8 cellular contexts compared by ENCODE assay signal in the genomic region with DNA sequence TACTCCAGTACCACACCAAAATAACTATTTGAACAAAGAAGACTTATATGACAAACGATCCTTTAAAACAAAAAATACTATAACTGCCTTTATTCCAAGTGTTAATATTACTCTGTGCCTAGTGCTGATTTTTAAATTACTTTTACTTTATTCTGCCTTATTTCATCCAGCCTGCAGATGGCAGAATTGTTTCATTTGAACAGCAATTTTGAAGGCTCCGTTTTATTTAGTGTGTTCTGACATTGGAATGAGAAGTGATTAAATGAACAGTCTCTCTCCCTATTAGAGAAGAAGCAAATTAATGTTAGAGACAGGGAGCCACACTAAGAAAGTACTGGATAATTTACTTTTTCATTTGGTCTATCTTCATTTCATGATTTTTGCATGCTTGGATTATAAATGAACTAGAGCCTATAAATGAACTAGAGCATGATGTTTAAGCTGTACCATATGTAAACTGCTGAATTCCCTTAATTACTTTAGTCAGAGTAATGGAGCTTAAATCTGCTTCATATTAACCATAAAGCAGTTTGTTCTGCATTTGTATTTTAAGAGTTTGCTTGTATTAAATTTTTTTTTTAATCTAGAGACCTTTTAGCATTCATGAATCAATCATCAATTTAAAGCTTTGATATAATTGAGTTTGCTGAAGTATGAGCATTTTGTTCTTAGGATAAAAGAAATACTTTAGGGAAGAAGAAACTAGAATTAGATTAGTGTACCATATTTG. TPM values are rescaled to one million over a fixed set of nuclear protein-coding genes. Genes with fewer than 3 reads are reported as not detected.
A peak's percentile ranks its signal among the peaks of the same experiment; 100 is the strongest.
DNase-seq lines count a peak whose midpoint lies in the region; ATAC-seq and TF ChIP-seq lines count a peak whose summit lies in the region.

No MANE protein-coding gene starts in this region.

- ATAC-seq in GM18907 (IDR thresholded peaks at IDR 0.05; ENCODE audit: unreplicated experiment), result peak; percentile 43

- no peak overlapping the region for H3K4me3 Mint-ChIP-seq in activated T-helper 2 cell treated with anti-CD3 and anti-CD28 coated beads, Interferon-gamma antibody, Interleukin-2, Interleukin-4, amounts not matched to agents 10 μg/mL and 5 μg/mL and 100 μg/mL, durations not matched to agents 14 hours and 24 hours and 36 hours (ENCODE audit: low read depth)

- H3K27ac Mint-ChIP-seq in activated T-helper 2 cell treated with anti-CD3 and anti-CD28 coated beads, Interferon-gamma antibody, Interleukin-2, Interleukin-4, amounts not matched to agents 10 μg/mL and 5 μg/mL and 100 μg/mL, durations not matched to agents 14 hours and 24 hours and 36 hours, result no peak overlapping the region

- H3K4me1 ChIP-seq in tibial artery, result peaks cover 0 to 55% (median 20%) of the 10 kb centered on the region in 4 donors

- no peak overlapping the region for H3K27ac ChIP-seq in tibial artery

- H3K27me3 Mint-ChIP-seq in activated T-helper 2 cell treated with anti-CD3 and anti-CD28 coated beads, Interferon-gamma antibody, Interleukin-2, Interleukin-4, amounts not matched to agents 10 μg/mL and 5 μg/mL and 100 μg/mL, durations not matched to agents 14 hours and 24 hours and 36 hours (ENCODE audit: low read depth), result no peaks in the 10 kb centered on the region

- TF ChIP-seq CTCF in astrocyte of the spinal cord (IDR thresholded peaks at IDR 0.05; ENCODE audit: low read depth, low read length) (peak; percentile 58), tibial artery (IDR thresholded peaks at IDR 0.05) (peak; percentile 66 to 79)

- intact Hi-C loops in tibial artery (cut with DNase I; ENCODE audit: low total_unique reads), result loop anchor here (5.0 kb wide), 1 partner anchor 466 kb away; no protein-coding TSS in a partner anchor
- intact Hi-C loops in activated T-helper 2 cell treated with anti-CD3 and anti-CD28 coated beads, Interferon-gamma antibody, Interleukin-2, Interleukin-4, amounts not matched to agents 10 μg/mL and 5 μg/mL and 100 μg/mL, durations not matched to agents 14 hours and 24 hours and 36 hours (cut with micrococcal nuclease), result loop anchor here (1.0 to 5.0 kb wide), 5 partner anchors 87 to 561 kb away; no protein-coding TSS in a partner anchor

- DNase-seq in CD1c-positive myeloid dendritic cell (ENCODE audit: extremely low spot score) (peak; percentile 78), NCI-H446 treated with DMSO at 0.1 percent for 48 hours (lab: John Stamatoyannopoulos, UW) (peak; percentile 38), astrocyte of the spinal cord (ENCODE audit: low read depth, low spot score) (peak; percentile 76), iris pigment epithelial cell (ENCODE audit: low read depth) (peak; percentile 67), tibial artery (no peak), H7 (no peak)
- no peak for DNase-seq in activated T-helper 2 cell treated with anti-CD3 and anti-CD28 coated beads, Interferon-gamma antibody, Interleukin-2, Interleukin-4, amounts not matched to agents 10 μg/mL and 5 μg/mL and 100 μg/mL, durations not matched to agents 14 hours and 24 hours and 36 hours (ENCODE audit: low spot score)

- H3K4me1 Mint-ChIP-seq in activated T-helper 2 cell treated with anti-CD3 and anti-CD28 coated beads, Interferon-gamma antibody, Interleukin-2, Interleukin-4, amounts not matched to agents 10 μg/mL and 5 μg/mL and 100 μg/mL, durations not matched to agents 14 hours and 24 hours and 36 hours (ENCODE audit: low read depth), result peaks cover 15% of the 10 kb centered on the region

- H3K27me3 ChIP-seq in tibial artery (no peaks in the 10 kb centered on the region), H7 (ENCODE audit: control insufficient read depth, insufficient read depth, low read length) (no peaks in the 10 kb centered on the region)

- peaks cover 2% of the 10 kb centered on the region for H3K36me3 Mint-ChIP-seq in activated T-helper 2 cell treated with anti-CD3 and anti-CD28 coated beads, Interferon-gamma antibody, Interleukin-2, Interleukin-4, amounts not matched to agents 10 μg/mL and 5 μg/mL and 100 μg/mL, durations not matched to agents 14 hours and 24 hours and 36 hours (ENCODE audit: low read depth)

- in situ Hi-C loops in astrocyte of the spinal cord (cut with HindIII; ENCODE audit: low sequenced_read_pairs), result no loop called here

- H3K36me3 ChIP-seq in tibial artery (no peaks in the 10 kb centered on the region), H7 (replicated peaks; ENCODE audit: control insufficient read depth, insufficient read depth, low read length) (no peaks in the 10 kb centered on the region)

- no peaks in the 10 kb centered on the region for H3K9me3 Mint-ChIP-seq in activated T-helper 2 cell treated with anti-CD3 and anti-CD28 coated beads, Interferon-gamma antibody, Interleukin-2, Interleukin-4, amounts not matched to agents 10 μg/mL and 5 μg/mL and 100 μg/mL, durations not matched to agents 14 hours and 24 hours and 36 hours

- no peak overlapping the region for H3K4me3 ChIP-seq in astrocyte of the spinal cord (ENCODE audit: low read depth, low read length)
- H3K4me3 ChIP-seq in tibial artery, result no peak overlapping the region
- H3K4me3 ChIP-seq in H7 (ENCODE audit: insufficient read depth, low read depth, low read length), result no peak overlapping the region

- H3K9me3 ChIP-seq in tibial artery, result no peaks in the 10 kb centered on the region

RNA-seq across cellular contexts. Expression of a gene that starts 9.8 kb away (rescaled TPM):
- total RNA-seq in activated T-helper 2 cell treated with anti-CD3 and anti-CD28 coated beads, Interferon-gamma antibody, Interleukin-2, Interleukin-4, amounts not matched to agents 10 μg/mL and 5 μg/mL and 100 μg/mL, durations not matched to agents 14 hours and 24 hours and 36 hours, result 29.7 and 30.6 TPM in 2 replicates
- total RNA-seq in H7 (2014; rRNA removed; shearing (Covaris generic)), result 46.3 and 50.0 TPM in 2 replicates

RNA-seq across cellular contexts. Expression of a gene that starts 10.1 kb away (rescaled TPM):
- 28.1 and 30.7 TPM in 2 replicates for total RNA-seq in activated T-helper 2 cell treated with anti-CD3 and anti-CD28 coated beads, Interferon-gamma antibody, Interleukin-2, Interleukin-4, amounts not matched to agents 10 μg/mL and 5 μg/mL and 100 μg/mL, durations not matched to agents 14 hours and 24 hours and 36 hours
- 26.4 and 41.6 TPM in 2 replicates for total RNA-seq in H7 (2014; rRNA removed; shearing (Covaris generic))

Comparison
In these comparisons a context has a peak if more than half of its experiments do, and no peak if none do; other contexts are left out.
1. DNase-seq: peak in CD1c-positive myeloid dendritic cell (single experiment), NCI-H446 treated with DMSO at 0.1 percent for 48 hours (single experiment), astrocyte of the spinal cord (single experiment) and iris pigment epithelial cell (single experiment); none in tibial artery (0 of 2), activated T-helper 2 cell treated with anti-CD3 and anti-CD28 coated beads, Interferon-gamma antibody, Interleukin-2, Interleukin-4, amounts not matched to agents 10 μg/mL and 5 μg/mL and 100 μg/mL, durations not matched to agents 14 hours and 24 hours and 36 hours (single experiment) and H7 (single experiment).